ENCODE assay signal across 16 cellular contexts in the genomic region with DNA sequence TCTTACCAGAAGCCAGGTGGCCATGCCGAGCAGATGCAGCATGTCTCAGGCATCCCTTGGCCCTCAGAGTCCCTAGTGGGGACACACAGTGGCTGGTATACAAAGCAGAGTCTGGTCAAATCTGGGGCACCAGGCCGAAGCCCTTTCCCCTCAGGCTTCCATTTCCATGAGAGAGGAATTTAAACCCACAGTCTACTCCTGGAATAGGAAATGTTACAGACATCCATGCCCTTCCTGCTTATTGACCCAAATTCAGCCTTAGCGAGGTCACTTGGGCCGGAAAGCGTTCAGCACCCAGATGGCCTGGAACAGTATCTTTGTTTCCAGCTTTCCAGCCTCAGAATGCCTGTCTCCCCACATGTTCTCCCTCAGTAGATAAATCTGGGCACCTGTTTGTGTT.
A peak's percentile ranks its signal among the peaks of the same experiment; 100 is the strongest.
DNase-seq lines count a peak whose midpoint lies in the region; ATAC-seq and TF ChIP-seq lines count a peak whose summit lies in the region.
"Had no signal": no experiment of that assay in that cellular context is flagged by ENCODE, and none has a peak within 500 bp of the region (broad histone marks: within the 10 kb centered on the region; RNA-seq: fewer than 3 reads in every experiment).

No MANE protein-coding gene starts in this region.

- H3K4me3 ChIP-seq in left ventricle myocardium inferior = no peak overlapping the region
- no peak overlapping the region for H3K4me3 ChIP-seq in lung
- H3K4me3 ChIP-seq in tibial artery = no peak overlapping the region
- H3K4me3 ChIP-seq: BLaER1 treated with 17β-estradiol and CSF1 and Interleukin-3, amounts not matched to agents 10 nM and 100 nM had no signal

- H3K4me1 ChIP-seq in left ventricle myocardium inferior (peaks cover 62% of the 10 kb centered on the region), lung (ENCODE audit: control insufficient read depth in 2 of 2, insufficient read depth in 2 of 2, low read length in 2 of 2) (peaks cover 8 to 15% of the 10 kb centered on the region in 2 donors), tibial artery (peaks cover 0 to 43% (median 13%) of the 10 kb centered on the region in 4 donors)

- H3K9me3 ChIP-seq in left ventricle myocardium inferior (replicated peaks) (no peaks in the 10 kb centered on the region), lung (ENCODE audit: control insufficient read depth in 2 of 2, insufficient read depth in 1 of 2, low read length in 1 of 2) (no peaks in the 10 kb centered on the region), tibial artery (no peaks in the 10 kb centered on the region)
- H3K9me3 ChIP-seq: BLaER1 treated with 17β-estradiol and CSF1 and Interleukin-3, amounts not matched to agents 10 nM and 100 nM had no signal

- WGBS in lung, 2 donors = 71 to 72% methylated on average over 5 of the region's 5 CpGs

- ATAC-seq in left cardiac atrium (no peak), lung (ENCODE audit: insufficient read depth, low FRiP score) (no peak), GM21528 (IDR thresholded peaks at IDR 0.05; ENCODE audit: low FRiP score, unreplicated experiment) (no peak), HG02571 (IDR thresholded peaks at IDR 0.05; ENCODE audit: unreplicated experiment) (no peak)

- intact Hi-C loops in left ventricle myocardium inferior (cut with micrococcal nuclease) (no loop called here), left cardiac atrium (cut with DNase I) (no loop called here), tibial artery (cut with DNase I; ENCODE audit: low total_unique reads) (no loop called here)

- H3K36me3 ChIP-seq in left ventricle myocardium inferior (no peaks in the 10 kb centered on the region), lung (ENCODE audit: control insufficient read depth in 2 of 2, insufficient read depth in 2 of 2, low read length in 2 of 2) (no peaks in the 10 kb centered on the region), tibial artery (no peaks in the 10 kb centered on the region)
- H3K36me3 ChIP-seq: BLaER1 treated with 17β-estradiol and CSF1 and Interleukin-3, amounts not matched to agents 10 nM and 100 nM had no signal

- DNase-seq in left ventricle myocardium inferior (no peak), left cardiac atrium (no peak), cerebellar cortex (ENCODE audit: low spot score) (peak; percentile 36), lung (ENCODE audit: low spot score) (no peak), tibial artery (no peak)
- no peak for DNase-seq in stimulated activated CD4-positive, alpha-beta T cell treated with anti-CD3 and anti-CD28 coated beads, Interleukin-4, amount 100 ng/mL, for 1 hour
- DNase-seq: ACHN; CD4-positive, CD25-positive, alpha-beta regulatory T cell; DMS53; GOT3; HCEC 1CT; HFFc6 had no signal

- H3K27ac ChIP-seq in left ventricle myocardium inferior (replicated peaks) = peak overlapping the region; percentile 74
- peak overlapping the region; percentile 10 to 40 for H3K27ac ChIP-seq in lung (ENCODE audit: low read depth in 1 of 2, low read length in 1 of 2)
- H3K27ac ChIP-seq in tibial artery = peak overlapping the region; percentile 1 to 32
- H3K27ac ChIP-seq: BLaER1 treated with 17β-estradiol and CSF1 and Interleukin-3, amounts not matched to agents 10 nM and 100 nM; HL-60 had no signal

- TF ChIP-seq CTCF in left ventricle myocardium inferior (IDR thresholded peaks at IDR 0.05; ENCODE audit: borderline replicate concordance) (no peak), lung (IDR thresholded peaks at IDR 0.05; ENCODE audit: control extremely low read depth, extremely low read depth) (no peak), tibial artery (IDR thresholded peaks at IDR 0.05) (no peak)

- H3K27me3 ChIP-seq in left ventricle myocardium inferior (ENCODE audit: low read depth) (no peaks in the 10 kb centered on the region), lung (ENCODE audit: control insufficient read depth, insufficient read depth) (no peaks in the 10 kb centered on the region), tibial artery (no peaks in the 10 kb centered on the region)
- H3K27me3 ChIP-seq: BLaER1 treated with 17β-estradiol and CSF1 and Interleukin-3, amounts not matched to agents 10 nM and 100 nM had no signal

Comparison
In these comparisons a context has a peak if more than half of its experiments do, and no peak if none do; other contexts are left out.
1. H3K27ac ChIP-seq: peak in every context shown above with its lines; median percentile 74 in left ventricle myocardium inferior; 25 in lung; 16 in tibial artery.